ENCODE assay signal across 17 cellular contexts in the genomic region with DNA sequence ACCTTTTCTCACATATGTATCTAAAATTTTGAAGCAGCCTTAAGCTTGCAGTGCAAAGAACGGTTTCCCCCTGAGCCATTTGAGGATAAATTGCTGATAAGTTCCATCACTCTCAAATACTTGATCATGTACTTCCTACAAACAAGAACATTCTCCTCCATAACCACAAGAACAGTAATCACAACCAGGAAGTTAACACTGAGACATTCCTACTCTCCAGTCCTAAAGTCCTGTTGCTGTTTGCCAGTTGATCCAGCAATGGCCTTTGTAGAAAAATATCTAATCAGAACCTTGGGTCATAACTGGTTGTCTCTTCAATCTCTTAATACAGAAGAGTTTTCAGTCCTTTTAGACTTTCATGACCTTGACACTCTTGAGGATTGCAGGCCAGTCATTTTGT. TPM values are rescaled to one million over a fixed set of nuclear protein-coding genes. Genes with fewer than 3 reads are reported as not detected.
DNase-seq lines count a peak whose midpoint lies in the region; ATAC-seq and TF ChIP-seq lines count a peak whose summit lies in the region.
"Had no signal": no experiment of that assay in that cellular context is flagged by ENCODE, and none has a peak within 500 bp of the region (broad histone marks: within the 10 kb centered on the region; RNA-seq: fewer than 3 reads in every experiment).

No MANE protein-coding gene starts in this region.

- in situ Hi-C loops in astrocyte of the spinal cord (cut with HindIII; ENCODE audit: low sequenced_read_pairs), result no loop called here
- in situ Hi-C loops in brain microvascular endothelial cell (cut with HindIII; ENCODE audit: low pct_ligation_motif_present, low sequenced_read_pairs), result no loop called here

- 78% methylated on average over 1 of the region's 1 CpG for WGBS in hepatocyte (ENCODE audit: low lambda C conversion rate, missing lambda C conversion rate)
- whole genome bisulfite sequencing in stomach, 5 donors, result 21 to 41% (median 28%) methylated on average over 1 of the region's 1 CpG

- H2AFZ ChIP-seq in hepatocyte, result no peak overlapping the region

- TF ChIP-seq EP300 in stomach (IDR thresholded peaks at IDR 0.05), result no peak

- no peaks in the 10 kb centered on the region for H3K27me3 Mint-ChIP-seq in activated CD4-positive, alpha-beta memory T cell treated with anti-CD3 and anti-CD28 coated beads for 36 hours
- no peaks in the 10 kb centered on the region for H3K27me3 Mint-ChIP-seq in activated CD4-positive, alpha-beta memory T cell treated with anti-CD3 and anti-CD28 coated beads, Interleukin-2, amount 10 ng/mL, durations not matched to agents 7 days and 5 days
- H3K27me3 Mint-ChIP-seq: CD4-positive, alpha-beta T cell; progenitor cell of endocrine pancreas had no signal

- H3K4me2 ChIP-seq in hepatocyte, result no peak overlapping the region

- peak overlapping the region; percentile 24 for H3K27ac Mint-ChIP-seq in activated CD4-positive, alpha-beta memory T cell treated with anti-CD3 and anti-CD28 coated beads for 36 hours
- no peak overlapping the region for H3K27ac Mint-ChIP-seq in activated CD4-positive, alpha-beta memory T cell treated with anti-CD3 and anti-CD28 coated beads, Interleukin-2, amount 10 ng/mL, durations not matched to agents 7 days and 5 days
- H3K27ac Mint-ChIP-seq: activated T-helper 2 cell treated with anti-CD3 and anti-CD28 coated beads, Interferon-gamma antibody, Interleukin-2, Interleukin-4, amounts not matched to agents 10 μg/mL and 5 μg/mL and 100 μg/mL, durations not matched to agents 14 hours and 24 hours and 36 hours; CD4-positive, alpha-beta T cell had no signal

- intact Hi-C loops in activated CD4-positive, alpha-beta memory T cell treated with anti-CD3 and anti-CD28 coated beads for 36 hours (cut with micrococcal nuclease), result no loop called here
- intact Hi-C loops in stomach (cut with DNase I; ENCODE audit: low total_unique reads), result no loop called here

- H3K4me1 ChIP-seq in hepatocyte (ENCODE audit: insufficient read depth) (peaks cover 23% of the 10 kb centered on the region), stomach (peaks cover 29 to 73% (median 51%) of the 10 kb centered on the region in 4 donors)

- peaks cover 70% of the 10 kb centered on the region for H3K79me2 ChIP-seq in hepatocyte

- no peaks in the 10 kb centered on the region for H3K9me2 ChIP-seq in hepatocyte (replicated peaks; ENCODE audit: insufficient read depth)

- CTCF ChIA-PET in activated CD4-positive, alpha-beta memory T cell treated with anti-CD3 and anti-CD28 coated beads for 36 hours (lab: Charles Lee), result no interaction called here
- CTCF ChIA-PET in activated CD4-positive, alpha-beta memory T cell treated with anti-CD3 and anti-CD28 coated beads, Interleukin-2, amount 10 ng/mL, durations not matched to agents 7 days and 5 days (lab: Charles Lee), result no interaction called here

- no peak overlapping the region for H3K4me3 Mint-ChIP-seq in activated CD4-positive, alpha-beta memory T cell treated with anti-CD3 and anti-CD28 coated beads for 36 hours
- H3K4me3 Mint-ChIP-seq in activated CD4-positive, alpha-beta memory T cell treated with anti-CD3 and anti-CD28 coated beads, Interleukin-2, amount 10 ng/mL, durations not matched to agents 7 days and 5 days, result no peak overlapping the region
- H3K4me3 Mint-ChIP-seq: CD4-positive, alpha-beta T cell had no signal

- H3K27me3 ChIP-seq in hepatocyte, result no peaks in the 10 kb centered on the region
- no peaks in the 10 kb centered on the region for H3K27me3 ChIP-seq in stomach
- no peaks in the 10 kb centered on the region for H3K27me3 ChIP-seq in brain microvascular endothelial cell (replicated peaks)
- H3K27me3 ChIP-seq: heart right ventricle had no signal

- POLR2A ChIA-PET in activated CD4-positive, alpha-beta memory T cell treated with anti-CD3 and anti-CD28 coated beads for 36 hours (lab: Charles Lee), result no interaction called here
- POLR2A ChIA-PET in activated CD4-positive, alpha-beta memory T cell treated with anti-CD3 and anti-CD28 coated beads, Interleukin-2, amount 10 ng/mL, durations not matched to agents 7 days and 5 days (lab: Charles Lee), result no interaction called here

- peak overlapping the region; percentile 44 for H3K27ac ChIP-seq in hepatocyte
- peak overlapping the region in 4 of 5 donors; percentile 44 to 84 (median 60) for H3K27ac ChIP-seq in stomach
- no peak overlapping the region for H3K27ac ChIP-seq in brain microvascular endothelial cell
- H3K27ac ChIP-seq: 22Rv1, heart right ventricle had no signal

- no peaks in the 10 kb centered on the region for H4K20me1 ChIP-seq in hepatocyte (ENCODE audit: insufficient read depth, poor library complexity, severe bottlenecking)

- TF ChIP-seq POLR2A in stomach (IDR thresholded peaks at IDR 0.05), result no peak

- H3K9me3 ChIP-seq in hepatocyte (ENCODE audit: low read depth) (no peaks in the 10 kb centered on the region), stomach (no peaks in the 10 kb centered on the region)
- H3K9me3 ChIP-seq: heart right ventricle had no signal

- TF ChIP-seq CTCF in astrocyte of the spinal cord (IDR thresholded peaks at IDR 0.05; ENCODE audit: low read depth, low read length) (no peak), hepatocyte (IDR thresholded peaks at IDR 0.05; ENCODE audit: poor library complexity) (no peak), stomach (IDR thresholded peaks at IDR 0.05) (no peak), brain microvascular endothelial cell (IDR thresholded peaks at IDR 0.05; ENCODE audit: low read depth, low read length, missing control alignments) (no peak)

- ATAC-seq in GM19467 (IDR thresholded peaks at IDR 0.05; ENCODE audit: unreplicated experiment), result no peak

- H3K4me3 ChIP-seq in astrocyte of the spinal cord (ENCODE audit: low read depth, low read length), result no peak overlapping the region
- H3K4me3 ChIP-seq in hepatocyte, result no peak overlapping the region
- no peak overlapping the region for H3K4me3 ChIP-seq in stomach
- no peak overlapping the region for H3K4me3 ChIP-seq in brain microvascular endothelial cell (ENCODE audit: low read depth, low read length)
- H3K4me3 ChIP-seq: heart right ventricle had no signal

- no peaks in the 10 kb centered on the region for H3K36me3 Mint-ChIP-seq in activated CD4-positive, alpha-beta memory T cell treated with anti-CD3 and anti-CD28 coated beads for 36 hours
- peaks cover 3% of the 10 kb centered on the region for H3K36me3 Mint-ChIP-seq in activated CD4-positive, alpha-beta memory T cell treated with anti-CD3 and anti-CD28 coated beads, Interleukin-2, amount 10 ng/mL, durations not matched to agents 7 days and 5 days (ENCODE audit: low read depth)

- no peak for DNase-seq in activated CD4-positive, alpha-beta memory T cell treated with anti-CD3 and anti-CD28 coated beads for 36 hours
- no peak for DNase-seq in activated CD4-positive, alpha-beta memory T cell treated with anti-CD3 and anti-CD28 coated beads, Interleukin-2, amount 10 ng/mL, durations not matched to agents 7 days and 5 days
- peak; percentile 44 for DNase-seq in astrocyte of the spinal cord (ENCODE audit: low read depth, low spot score)
- DNase-seq in hepatocyte (ENCODE audit: low spot score), result no peak
- DNase-seq in stomach, result no peak
- DNase-seq in brain microvascular endothelial cell, result no peak
- no peak for DNase-seq in activated CD8-positive, alpha-beta memory T cell treated with anti-CD3 and anti-CD28 coated beads for 24 hours
- DNase-seq: activated CD4-positive, alpha-beta T cell treated with anti-CD3 and anti-CD28 coated beads, Interleukin-2, amount 50 U/mL, for 4 hours; CD4-positive, alpha-beta T cell; heart right ventricle; NCI-H187 treated with DMSO at 0.1 percent for 48 hours; NCI-H526; substantia nigra had no signal

- no peaks in the 10 kb centered on the region for H3K9me3 Mint-ChIP-seq in activated CD4-positive, alpha-beta memory T cell treated with anti-CD3 and anti-CD28 coated beads for 36 hours
- H3K9me3 Mint-ChIP-seq in activated CD4-positive, alpha-beta memory T cell treated with anti-CD3 and anti-CD28 coated beads, Interleukin-2, amount 10 ng/mL, durations not matched to agents 7 days and 5 days, result no peaks in the 10 kb centered on the region
- H3K9me3 Mint-ChIP-seq: activated T-helper 2 cell treated with anti-CD3 and anti-CD28 coated beads, Interferon-gamma antibody, Interleukin-2, Interleukin-4, amounts not matched to agents 10 μg/mL and 5 μg/mL and 100 μg/mL, durations not matched to agents 14 hours and 24 hours and 36 hours; CD4-positive, alpha-beta T cell had no signal

- H3K36me3 ChIP-seq in hepatocyte (replicated peaks; ENCODE audit: insufficient read depth, low read depth), result no peaks in the 10 kb centered on the region
- no peaks in the 10 kb centered on the region for H3K36me3 ChIP-seq in stomach
- no peaks in the 10 kb centered on the region for H3K36me3 ChIP-seq in brain microvascular endothelial cell (replicated peaks)
- H3K36me3 ChIP-seq: heart right ventricle had no signal

- H3K4me1 Mint-ChIP-seq in activated CD4-positive, alpha-beta memory T cell treated with anti-CD3 and anti-CD28 coated beads for 36 hours (ENCODE audit: low read depth), result peaks cover 49% of the 10 kb centered on the region
- peaks cover 21% of the 10 kb centered on the region for H3K4me1 Mint-ChIP-seq in activated CD4-positive, alpha-beta memory T cell treated with anti-CD3 and anti-CD28 coated beads, Interleukin-2, amount 10 ng/mL, durations not matched to agents 7 days and 5 days

RNA-seq across cellular contexts. Expression of a gene that starts 34.4 kb away (rescaled TPM):
- total RNA-seq in activated CD4-positive, alpha-beta memory T cell treated with anti-CD3 and anti-CD28 coated beads for 36 hours, result 10 to 100 TPM; 64.7 to 68.9 TPM
- 10 to 100 TPM; 43.0 to 47.3 TPM for total RNA-seq in activated CD4-positive, alpha-beta memory T cell treated with anti-CD3 and anti-CD28 coated beads, Interleukin-2, amount 10 ng/mL, durations not matched to agents 7 days and 5 days
- total RNA-seq in hepatocyte, result 89.0 and 111 TPM in 2 replicates
- 145 and 151 TPM in 2 replicates for polyA plus RNA-seq in hepatocyte
- 100 to 1,000 TPM in 3 of 5 donors, 10 to 100 TPM in 2; 42.8 to 213 (median 109) TPM for total RNA-seq in stomach
- 100 to 1,000 TPM; 126 to 154 (median 132) TPM for polyA plus RNA-seq in stomach
